ENCODE assay signal across 28 cellular contexts in genomic region chr10:56596257-56596656, GRCh38.
A peak's percentile ranks its signal among the peaks of the same experiment; 100 is the strongest.
DNase-seq lines count a peak whose midpoint lies in the region; ATAC-seq and TF ChIP-seq lines count a peak whose summit lies in the region.
"Had no signal": no experiment of that assay in that cellular context is flagged by ENCODE, and none has a peak within 500 bp of the region (broad histone marks: within the 10 kb centered on the region; RNA-seq: fewer than 3 reads in every experiment).

No MANE protein-coding gene starts in this region.

- H3K4me3 ChIP-seq in suprapubic skin (no peak overlapping the region), PC-9 (no peak overlapping the region)
- H3K4me3 ChIP-seq: A549, GM23248, SJSA1 had no signal

- H3K27me3 ChIP-seq in suprapubic skin (no peaks in the 10 kb centered on the region), PC-9 (ENCODE audit: insufficient read depth, low read depth) (no peaks in the 10 kb centered on the region)
- H3K27me3 ChIP-seq: SJSA1 had no signal

- TF ChIP-seq CTCF in suprapubic skin (IDR thresholded peaks at IDR 0.05), result no peak
- no peak for TF ChIP-seq CTCF in PC-9 (conservative IDR thresholded peaks at IDR 0.05)

- no peak for TF ChIP-seq EP300 in suprapubic skin (IDR thresholded peaks at IDR 0.05)

- H3K36me3 ChIP-seq in suprapubic skin, result no peaks in the 10 kb centered on the region
- no peaks in the 10 kb centered on the region for H3K36me3 ChIP-seq in PC-9 (ENCODE audit: low read depth)
- H3K36me3 ChIP-seq: SJSA1 had no signal

- no peak for TF ChIP-seq POLR2A in suprapubic skin (IDR thresholded peaks at IDR 0.05)

- POLR2A ChIA-PET in PC-9 (lab: Charles Lee; ENCODE audit: unreplicated experiment), result no interaction called here

- H3K27ac ChIP-seq in suprapubic skin (no peak overlapping the region), PC-9 (no peak overlapping the region)
- H3K27ac ChIP-seq: A549, GM23248, KMS-11, SJSA1 had no signal

- no peak overlapping the region for H3K4me2 ChIP-seq in PC-9
- H3K4me2 ChIP-seq: A549, KMS-11 had no signal

- peak; percentile 24 for DNase-seq in left kidney (ENCODE audit: low read depth, low spot score)
- DNase-seq in suprapubic skin (ENCODE audit: low spot score in 2 of 2), result no peak
- DNase-seq in GM03348 (ENCODE audit: low spot score), result no peak
- no peak for DNase-seq in COLO668 (lab: John Stamatoyannopoulos, UW; ENCODE audit: unreplicated experiment)
- DNase-seq in PC-9, result no peak
- DNase-seq: C1 segment of cervical spinal cord; CD8-positive, alpha-beta T cell; DMS 273 treated with DMSO at 0.1 percent for 48 hours; DMS79; EL; GDM1; GM23248; H9; MM.1S; NCI-H1694 treated with DMSO at 0.1 percent for 48 hours; NCI-H2081; NCI-H2171; NCI-H226; NCI-H510A; Right ventricle myocardium superior; RPMI8226; T-helper 2 cell had no signal

- H3K9me3 ChIP-seq in suprapubic skin (no peaks in the 10 kb centered on the region), PC-9 (ENCODE audit: insufficient read depth, low read depth) (no peaks in the 10 kb centered on the region)
- H3K9me3 ChIP-seq: A549, SJSA1 had no signal

- BruUV-seq in PC-9 (replicated peaks; lab: Mats Ljungman, UMichigan), result no TSS peak

- CTCF ChIA-PET in PC-9 (lab: Charles Lee), result no interaction called here

- no peak overlapping the region for H2AFZ ChIP-seq in PC-9
- H2AFZ ChIP-seq: GM23248 had no signal

- H4K20me1 ChIP-seq in PC-9 (ENCODE audit: insufficient read depth), result no peaks in the 10 kb centered on the region

- H3K79me2 ChIP-seq in PC-9 (ENCODE audit: low read depth), result no peaks in the 10 kb centered on the region

- no peaks in the 10 kb centered on the region for H3F3A ChIP-seq in PC-9 (ENCODE audit: insufficient read depth, low read depth)

- 60% methylated on average over 4 of the region's 4 CpGs for WGBS in suprapubic skin

- H3K4me1 ChIP-seq in suprapubic skin (no peaks in the 10 kb centered on the region), PC-9 (replicated peaks; ENCODE audit: insufficient read depth) (no peaks in the 10 kb centered on the region)
- H3K4me1 ChIP-seq: A549, SJSA1 had no signal

- intact Hi-C loops in PC-9 (cut with micrococcal nuclease; ENCODE audit: unreplicated experiment), result no loop called here

- ATAC-seq in GM19043 (IDR thresholded peaks at IDR 0.05; ENCODE audit: low read depth, unreplicated experiment) (peak; percentile 47), HG02610 (IDR thresholded peaks at IDR 0.05; ENCODE audit: unreplicated experiment) (peak; percentile 61), HG03159 (IDR thresholded peaks at IDR 0.05; ENCODE audit: unreplicated experiment) (peak; percentile 55)
- ATAC-seq: A549; CD8-positive, alpha-beta T cell had no signal

- H3K9me2 ChIP-seq in PC-9 (ENCODE audit: insufficient read depth), result no peaks in the 10 kb centered on the region
